In the genomic region with DNA sequence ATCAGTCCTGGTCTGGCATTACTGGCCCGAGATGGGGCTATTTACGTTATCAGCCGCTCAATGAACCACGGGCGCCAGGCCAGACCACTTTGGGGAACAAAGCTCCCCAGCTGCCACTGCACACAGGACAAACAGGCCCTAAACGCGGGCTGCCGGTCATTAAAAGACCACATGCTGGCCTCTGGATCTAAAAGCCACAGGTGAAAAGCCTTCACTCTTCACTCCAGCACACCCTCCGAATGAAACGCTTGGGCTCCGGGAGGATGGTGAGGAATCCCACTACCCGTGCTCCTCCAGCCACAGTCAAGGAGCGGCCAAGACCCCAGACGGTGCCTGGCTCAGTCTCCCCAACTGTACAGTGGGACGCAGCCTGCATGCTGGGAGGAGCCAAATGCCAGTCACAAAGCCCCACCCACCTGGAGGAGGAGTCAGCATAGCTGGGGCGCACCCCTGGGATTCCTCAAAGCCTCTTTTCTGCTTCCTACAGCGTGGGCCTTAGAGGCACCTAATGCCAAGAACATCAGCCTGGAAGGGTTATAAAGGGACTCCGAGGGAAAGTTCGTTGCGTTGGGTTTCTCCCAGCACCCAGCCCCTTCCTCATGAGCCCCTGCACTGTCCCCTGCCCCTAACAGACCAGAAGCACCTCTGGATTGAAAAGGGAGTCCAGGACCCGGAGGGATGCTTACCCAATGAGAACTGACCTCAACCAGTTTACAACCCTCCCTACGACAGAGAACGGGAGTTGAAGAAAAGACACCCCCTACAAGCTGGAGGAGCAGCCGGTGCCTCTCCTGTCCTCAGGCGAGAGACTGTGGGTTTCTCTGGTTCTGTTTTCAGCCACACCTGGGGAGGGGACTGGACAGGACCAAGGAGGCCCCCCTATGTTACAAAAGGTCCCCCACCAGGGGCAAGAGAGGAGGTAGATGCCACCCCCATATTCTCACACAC, we compare ENCODE assay signal across 1 cellular context.
TF ChIP-seq lines count a peak whose summit lies in the region.

No MANE protein-coding gene starts in this region.

TF ChIP-seq in HCT116, 20 proteins besides CTCF, POLR2A, EP300 and RAD21 (continued from another document):
- no peak for TF ChIP-seq ZBTB33 (IDR thresholded peaks at IDR 0.05; ENCODE audit: extremely low read depth, insufficient replicate concordance, low read length)
- no peak for TF ChIP-seq TCF7L2 (IDR thresholded peaks at IDR 0.05; ENCODE audit: borderline replicate concordance, extremely low read depth, insufficient read depth, insufficient read length)
